ENCODE assay signal across 10 cellular contexts in the genomic region with DNA sequence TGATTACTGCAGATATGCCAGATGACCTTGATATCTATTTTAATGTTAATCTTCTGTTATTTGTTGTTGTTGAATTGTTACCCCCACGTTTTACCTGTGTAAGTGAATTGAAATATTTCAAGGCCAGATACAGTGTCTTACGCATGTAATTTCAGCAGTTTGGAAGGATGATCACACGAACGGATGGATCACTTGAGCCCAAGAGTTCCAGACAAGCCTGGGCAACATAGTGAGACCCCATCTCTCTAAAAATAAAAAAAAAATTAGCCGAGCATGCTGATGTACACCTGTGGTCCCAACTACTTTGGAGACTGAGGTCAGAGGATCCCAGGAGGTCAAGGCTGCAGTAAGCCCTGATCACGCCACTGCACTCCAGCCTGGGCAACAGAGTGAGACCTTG. TPM values are rescaled to one million over a fixed set of nuclear protein-coding genes. Genes with fewer than 3 reads are reported as not detected.
DNase-seq lines count a peak whose midpoint lies in the region; ATAC-seq and TF ChIP-seq lines count a peak whose summit lies in the region.
"Had no signal": no experiment of that assay in that cellular context is flagged by ENCODE, and none has a peak within 500 bp of the region (broad histone marks: within the 10 kb centered on the region; RNA-seq: fewer than 3 reads in every experiment).

No MANE protein-coding gene starts in this region.

- peaks cover 34% of the 10 kb centered on the region for H3K36me3 Mint-ChIP-seq in activated naive CD8-positive, alpha-beta T cell
- H3K36me3 Mint-ChIP-seq in memory B cell = peaks cover 26% of the 10 kb centered on the region

- peaks cover 8 to 36% (median 24%) of the 10 kb centered on the region in 11 experiments for H3K9me3 ChIP-seq in BLaER1 treated with 17β-estradiol and CSF1 and Interleukin-3, amounts not matched to agents 10 nM and 100 nM (replicated peaks in 1 of 11)
- H3K9me3 ChIP-seq in HEK293 (ENCODE audit: control insufficient read depth, insufficient read depth, low read depth, low read length) = no peaks in the 10 kb centered on the region

- in situ Hi-C loops in GM13976 (cut with MboI; ENCODE audit: low sequenced_read_pairs, unreplicated experiment) = no loop called here

- ATAC-seq in memory B cell (ENCODE audit: low read depth) = peak; percentile 33

- CTCF ChIA-PET in HEK293 (lab: Yijun Ruan, JAX) = interaction anchor here (0.7 kb wide), 1 partner anchor 123 kb away, joined by 3 read pairs; no protein-coding TSS in a partner anchor

- peak overlapping the region; percentile 37 to 96 (median 81) for H3K4me2 ChIP-seq in BLaER1 treated with 17β-estradiol and CSF1 and Interleukin-3, amounts not matched to agents 10 nM and 100 nM

- no peaks in the 10 kb centered on the region for H3K27me3 Mint-ChIP-seq in activated naive CD8-positive, alpha-beta T cell
- H3K27me3 Mint-ChIP-seq in memory B cell = no peaks in the 10 kb centered on the region

- peaks cover 32% of the 10 kb centered on the region for H3K4me1 Mint-ChIP-seq in activated naive CD8-positive, alpha-beta T cell (ENCODE audit: low read depth)
- peaks cover 13% of the 10 kb centered on the region for H3K4me1 Mint-ChIP-seq in memory B cell

- peak overlapping the region; percentile 38 for H3K4me3 Mint-ChIP-seq in activated naive CD8-positive, alpha-beta T cell
- no peak overlapping the region for H3K4me3 Mint-ChIP-seq in memory B cell

- intact Hi-C loops in cardiac septum (cut with DNase I) = no loop called here

- H4K20me1 ChIP-seq in BLaER1 treated with 17β-estradiol and CSF1 and Interleukin-3, amounts not matched to agents 10 nM and 100 nM = no peaks in the 10 kb centered on the region

- no peak for TF ChIP-seq CTCF in HEK293 (tag by site-specific recombination; IDR thresholded peaks at IDR 0.05)
- TF ChIP-seq CTCF in GM13976 (IDR thresholded peaks at IDR 0.05; ENCODE audit: borderline replicate concordance, control extremely low read depth, extremely low read depth, insufficient read depth, missing control alignments) = no peak

- H3K9me3 Mint-ChIP-seq in activated naive CD8-positive, alpha-beta T cell (ENCODE audit: low read depth) = no peaks in the 10 kb centered on the region
- H3K9me3 Mint-ChIP-seq in memory B cell = peaks cover 8% of the 10 kb centered on the region

- H3K27ac ChIP-seq in BLaER1 treated with 17β-estradiol and CSF1 and Interleukin-3, amounts not matched to agents 10 nM and 100 nM = peak overlapping the region; percentile 85 to 94 (median 92)
- no peak overlapping the region for H3K27ac ChIP-seq in HEK293 (ENCODE audit: extremely low read depth, low read depth, low read length)

- H3K9ac ChIP-seq in BLaER1 treated with 17β-estradiol and CSF1 and Interleukin-3, amounts not matched to agents 10 nM and 100 nM = peak overlapping the region; percentile 66 to 80 (median 75)

- H3K4me1 ChIP-seq in BLaER1 treated with 17β-estradiol and CSF1 and Interleukin-3, amounts not matched to agents 10 nM and 100 nM = peaks cover 30 to 79% (median 64%) of the 10 kb centered on the region in 10 experiments
- no peaks in the 10 kb centered on the region for H3K4me1 ChIP-seq in HEK293 (ENCODE audit: control insufficient read depth, insufficient read depth, low read length)

- peak overlapping the region in 5 of 10 experiments; percentile 12 to 46 (median 26); a peak in 6 of 20 replicates for H3K4me3 ChIP-seq in BLaER1 treated with 17β-estradiol and CSF1 and Interleukin-3, amounts not matched to agents 10 nM and 100 nM
- no peak overlapping the region for H3K4me3 ChIP-seq in HEK293 (ENCODE audit: low read depth, low read length)

- DNase-seq in memory B cell (ENCODE audit: low spot score in 2 of 2) = no peak
- DNase-seq in GM13976 (ENCODE audit: low spot score) = no peak
- no peak for DNase-seq in NCI-H1092 treated with DMSO at 0.1 percent for 48 hours (lab: John Stamatoyannopoulos, UW)
- no peak for DNase-seq in cardiac septum (ENCODE audit: low spot score)
- no peak for DNase-seq in NCI-H2196 treated with DMSO at 0.1 percent for 48 hours (lab: John Stamatoyannopoulos, UW; ENCODE audit: unreplicated experiment)
- DNase-seq: NCI-H1417 treated with DMSO at 0.1 percent for 48 hours; stimulated activated CD4-positive, alpha-beta T cell treated with anti-CD3 and anti-CD28 coated beads, Interleukin-2, amount 100 ng/mL, for 24 hours had no signal

- peak overlapping the region; percentile 88 for H3K27ac Mint-ChIP-seq in activated naive CD8-positive, alpha-beta T cell
- peak overlapping the region; percentile 19 for H3K27ac Mint-ChIP-seq in memory B cell

- H3K27me3 ChIP-seq in BLaER1 treated with 17β-estradiol and CSF1 and Interleukin-3, amounts not matched to agents 10 nM and 100 nM = no peaks in the 10 kb centered on the region

- peaks cover 21 to 51% (median 41%) of the 10 kb centered on the region in 11 experiments for H3K36me3 ChIP-seq in BLaER1 treated with 17β-estradiol and CSF1 and Interleukin-3, amounts not matched to agents 10 nM and 100 nM
- H3K36me3 ChIP-seq in HEK293 (ENCODE audit: control insufficient read depth in 2 of 2, insufficient read depth in 1 of 2, low read length in 2 of 2) = peaks cover 4 to 47% of the 10 kb centered on the region in 2 experiments; a peak in 2 of 3 replicates

- POLR2A ChIA-PET in HEK293 (lab: Yijun Ruan, JAX) = no interaction called here

TF ChIP-seq in HEK293, 187 proteins besides CTCF, POLR2A, EP300 and RAD21:
- TF ChIP-seq ZBTB21 (tag by site-specific recombination; IDR thresholded peaks at IDR 0.05) (no peak), ZNF391 (tag by site-specific recombination; IDR thresholded peaks at IDR 0.05; ENCODE audit: borderline replicate concordance, low read depth) (no peak), ZNF121 (tag by site-specific recombination; IDR thresholded peaks at IDR 0.05) (peak; percentile 68; the same call in 1 of the 2 replicates), ZNF837 (tag by site-specific recombination; IDR thresholded peaks at IDR 0.05) (no peak), ZNF585B (tag by site-specific recombination; IDR thresholded peaks at IDR 0.05) (no peak), ZNF16 (tag by site-specific recombination; IDR thresholded peaks at IDR 0.05; ENCODE audit: low read depth) (no peak)

RNA-seq across cellular contexts. Expression of a gene that starts 32.2 kb away (rescaled TPM):
- 30.0 TPM for total RNA-seq in cardiac septum

RNA-seq across cellular contexts. Expression of a gene that starts 33.0 kb away (rescaled TPM):
- 83.1 TPM for total RNA-seq in cardiac septum
